ENCODE assay signal across 18 cellular contexts in genomic region chr2:231573698-231574421, GRCh38. TPM values are rescaled to one million over a fixed set of nuclear protein-coding genes. Genes with fewer than 3 reads are reported as not detected.
DNase-seq lines count a peak whose midpoint lies in the region; ATAC-seq, FAIRE-seq and TF ChIP-seq lines count a peak whose summit lies in the region.
"Had no signal": no experiment of that assay in that cellular context is flagged by ENCODE, and none has a peak within 500 bp of the region (broad histone marks: within the 10 kb centered on the region; RNA-seq: fewer than 3 reads in every experiment).

No MANE protein-coding gene starts in this region.

- H3K4ac ChIP-seq in IMR-90 (ENCODE audit: low read depth, low read length) (no peak overlapping the region), H1 (replicated peaks; ENCODE audit: insufficient read length, low read depth, low read length) (peak overlapping the region; percentile 100)

- peaks cover 15% of the 10 kb centered on the region for H3K27me3 ChIP-seq in IMR-90 (ENCODE audit: control insufficient read depth, insufficient read depth, low read length)
- H3K27me3 ChIP-seq in H1 (replicated peaks in 1 of 4; ENCODE audit: control insufficient read depth in 3 of 4, extremely low read depth in 1 of 4, insufficient read depth in 3 of 4, low read length in 3 of 4): no peaks in the 10 kb centered on the region
- no peaks in the 10 kb centered on the region for H3K27me3 ChIP-seq in CD4-positive, alpha-beta T cell (ENCODE audit: control insufficient read depth, insufficient read depth, low read length)

- H3K18ac ChIP-seq in IMR-90 (ENCODE audit: low read depth, low read length): no peak overlapping the region
- H3K18ac ChIP-seq in H1 (ENCODE audit: extremely low read depth, low read length): peak overlapping the region; percentile 99

- no peaks in the 10 kb centered on the region for H4K20me1 ChIP-seq in IMR-90 (ENCODE audit: insufficient read depth, low read length)
- no peaks in the 10 kb centered on the region for H4K20me1 ChIP-seq in H1 (replicated peaks in 1 of 2; ENCODE audit: control insufficient read depth in 1 of 2, insufficient read depth in 2 of 2, low read length in 2 of 2)

- no peaks in the 10 kb centered on the region for H3K9me1 ChIP-seq in IMR-90 (ENCODE audit: insufficient read depth, low read length)

- H3K14ac ChIP-seq in IMR-90 (replicated peaks; ENCODE audit: low read depth, low read length) (no peak overlapping the region), H1 (ENCODE audit: insufficient read length) (peak overlapping the region; percentile 34)

- no peak for TF ChIP-seq POLR2A in A549 (IDR thresholded peaks at IDR 0.05; ENCODE audit: low read length)
- TF ChIP-seq POLR2A in IMR-90 (IDR thresholded peaks at IDR 0.05; ENCODE audit: low read depth, low read length): no peak
- no peak for TF ChIP-seq POLR2A in H1 (IDR thresholded peaks at IDR 0.05; ENCODE audit: control extremely low read depth in 1 of 2, low read depth in 2 of 2, low read length in 2 of 2)

- no peak overlapping the region for H2BK20ac ChIP-seq in IMR-90 (ENCODE audit: low read depth, low read length)
- H2BK20ac ChIP-seq in H1 (ENCODE audit: low read length): peak overlapping the region; percentile 100

- H4K8ac ChIP-seq in IMR-90 (ENCODE audit: low read depth in 2 of 2, low read length in 2 of 2) (no peak overlapping the region), H1 (ENCODE audit: extremely low read depth, insufficient read depth, low read length) (peak overlapping the region; percentile 96)

- H2AK9ac ChIP-seq in IMR-90 (replicated peaks; ENCODE audit: low read depth, low read length, poor library complexity): no peak overlapping the region

- no peak overlapping the region for H3K4me3 Mint-ChIP-seq in mesothelial cell of epicardium
- no peak overlapping the region for H3K4me3 Mint-ChIP-seq in CD4-positive, alpha-beta T cell

- CTCF ChIA-PET in A549 (lab: Yijun Ruan, JAX): interaction anchor here (0.5 to 15.7 kb wide), 6 partner anchors 12 to 161 kb away, joined by 3 to 208 read pairs (median 4); partner anchors contain the start of gene TEX44
- CTCF ChIA-PET in IMR-90 (lab: Yijun Ruan, JAX): no interaction called here
- CTCF ChIA-PET in H1 (lab: Charles Lee; ENCODE audit: partially characterized antibody): interaction anchor here (0.6 to 16.1 kb wide), 8 partner anchors 9 to 102 kb away, joined by 3 to 368 read pairs (median 8); partner anchors contain the start of gene TEX44
- CTCF ChIA-PET in CD4-positive, alpha-beta T cell (lab: Charles Lee): no interaction called here

- H3K23me2 ChIP-seq in H1 (ENCODE audit: low read depth, low read length): peaks cover 1% of the 10 kb centered on the region

- H3K36me3 ChIP-seq in IMR-90 (ENCODE audit: control insufficient read depth, insufficient read depth, low read length) (no peaks in the 10 kb centered on the region), H1 (ENCODE audit: control insufficient read depth in 2 of 4, insufficient read depth in 4 of 4, low read length in 3 of 4) (no peaks in the 10 kb centered on the region)

- FAIRE-seq in A549 (lab: Jason Lieb, UNC) (no peak), H1 (lab: Jason Lieb, UNC) (no peak)
- FAIRE-seq: A204.1 had no signal

- peak overlapping the region; percentile 23 for H2AFZ ChIP-seq in IMR-90 (replicated peaks; ENCODE audit: low read length, poor library complexity)
- H2AFZ ChIP-seq in H1 (ENCODE audit: low read length): no peak overlapping the region

- H2BK15ac ChIP-seq in IMR-90 (ENCODE audit: low read depth, low read length): no peak overlapping the region
- H2BK15ac ChIP-seq in H1 (ENCODE audit: low read length): peak overlapping the region; percentile 100

- BruUV-seq in IMR-90 (replicated peaks; lab: Mats Ljungman, UMichigan): no TSS peak

- TF ChIP-seq CTCF in A549 (IDR thresholded peaks at IDR 0.05) (no peak), IMR-90 (conservative IDR thresholded peaks at IDR 0.05; ENCODE audit: low read depth, low read length) (no peak), H1 (IDR thresholded peaks at IDR 0.05; ENCODE audit: control extremely low read depth in 1 of 3, insufficient read depth in 1 of 3, low read depth in 1 of 3, low read length in 3 of 3) (no peak), mesothelial cell of epicardium (IDR thresholded peaks at IDR 0.05; ENCODE audit: unreplicated experiment) (no peak)
- TF ChIP-seq CTCF in CD4-positive, alpha-beta T cell (IDR thresholded peaks at IDR 0.05): no peak

- peak overlapping the region; percentile 99 for H2BK12ac ChIP-seq in H1 (ENCODE audit: low read depth, low read length)

- intact Hi-C loops in IMR-90 (cut with micrococcal nuclease): no loop called here
- intact Hi-C loops in CD4-positive, alpha-beta T cell (cut with DNase I, micrococcal nuclease): no loop called here

- H3K4me3 ChIP-seq in A549 (no peak overlapping the region), IMR-90 (ENCODE audit: insufficient read depth, low read depth, low read length) (no peak overlapping the region), H1 (ENCODE audit: extremely low read depth in 1 of 4, insufficient read depth in 2 of 4, low read depth in 3 of 4, low read length in 4 of 4) (peak overlapping the region in 1 of 4 experiments; percentile 25; a peak in 1 of 8 replicates)

- no peaks in the 10 kb centered on the region for H3K79me1 ChIP-seq in IMR-90 (ENCODE audit: low read depth in 1 of 2, low read length in 2 of 2)
- H3K79me1 ChIP-seq in H1 (ENCODE audit: low read depth, low read length): no peaks in the 10 kb centered on the region

- H3K9me3 ChIP-seq in A549 (no peaks in the 10 kb centered on the region), IMR-90 (ENCODE audit: control insufficient read depth, insufficient read depth, low read length) (no peaks in the 10 kb centered on the region), H1 (ENCODE audit: insufficient read depth in 2 of 2, low read depth in 1 of 2, low read length in 1 of 2) (no peaks in the 10 kb centered on the region)
- no peaks in the 10 kb centered on the region for H3K9me3 ChIP-seq in CD4-positive, alpha-beta T cell (ENCODE audit: control insufficient read depth, low read length)
- H3K9me3 ChIP-seq: SK-N-SH had no signal

- H3K9me3 Mint-ChIP-seq in mesothelial cell of epicardium: no peaks in the 10 kb centered on the region
- peaks cover 2% of the 10 kb centered on the region for H3K9me3 Mint-ChIP-seq in CD4-positive, alpha-beta T cell

- in situ Hi-C loops in IMR-90 (cut with MboI; ENCODE audit: low sequenced_read_pairs): no loop called here

- dilution Hi-C loops in IMR-90 (cut with HindIII; ENCODE audit: low sequenced_read_pairs, unreplicated experiment): no loop called here

- DNase-seq in A549 (ENCODE audit: low read depth in 1 of 2, low spot score in 1 of 2): no peak
- DNase-seq in IMR-90: no peak
- DNase-seq in H1 (ENCODE audit: low read depth in 1 of 2, low spot score in 2 of 2): no peak
- DNase-seq in mesothelial cell of epicardium (ENCODE audit: low spot score in 2 of 2, unreplicated experiment in 2 of 2): no peak
- DNase-seq in CD4-positive, alpha-beta T cell: no peak
- no peak for DNase-seq in effector CD8-positive, alpha-beta T cell (lab: John Stamatoyannopoulos, UW)
- DNase-seq: DMS53, Karpas-422, NCI-H1417 treated with DMSO at 0.1 percent for 48 hours, NCI-H2029 treated with DMSO at 0.1 percent for 48 hours, NCI-H226, NCI-H526 treated with DMSO at 0.1 percent for 48 hours, Right ventricle myocardium superior, SK-N-SH had no signal

- H3K27ac ChIP-seq in A549 (no peak overlapping the region), IMR-90 (ENCODE audit: insufficient read depth, low read length) (no peak overlapping the region), H1 (ENCODE audit: low read depth, low read length) (peak overlapping the region; percentile 96)
- H3K27ac ChIP-seq in CD4-positive, alpha-beta T cell (ENCODE audit: low read depth, low read length): no peak overlapping the region
- H3K27ac ChIP-seq: HL-60 had no signal

- H3K23ac ChIP-seq in IMR-90 (ENCODE audit: low read depth, low read length): no peak overlapping the region
- H3K23ac ChIP-seq in H1 (ENCODE audit: insufficient read length): no peak overlapping the region

- H3K27ac Mint-ChIP-seq in mesothelial cell of epicardium: peak overlapping the region; percentile 96
- no peak overlapping the region for H3K27ac Mint-ChIP-seq in CD4-positive, alpha-beta T cell

- H3K9ac ChIP-seq in IMR-90 (ENCODE audit: low read depth, low read length): no peak overlapping the region
- 0 out of 7 replicates have a peak overlapping the region, but pooled peaks of 2 of the 4 experiments have one; percentile 40 to 64 for H3K9ac ChIP-seq in H1 (replicated peaks in 1 of 4; ENCODE audit: extremely low read depth in 1 of 4, low read depth in 3 of 4, low read length in 3 of 4)
- H3K9ac ChIP-seq: SK-N-SH had no signal

- WGBS in A549 (ENCODE audit: missing lambda C conversion rate): 84% methylated on average over 12 of the region's 15 CpGs
- WGBS in IMR-90 (ENCODE audit: extremely low coverage in 2 of 2, insufficient read length in 1 of 2), 2 experiments: no CpG with 5 or more reads among the region's 15 CpGs
- 59% methylated on average over 10 of the region's 15 CpGs; no CpG with 5 or more reads in 1 of the 2 experiments for WGBS in H1 (ENCODE audit: extremely low coverage in 1 of 2, insufficient coverage in 1 of 2, insufficient read length in 1 of 2, insufficient replicate concordance in 2 of 2, low coverage in 1 of 2, low lambda C conversion rate in 2 of 2, missing lambda C conversion rate in 1 of 2), 2 experiments

- H3K79me2 ChIP-seq in H1 (ENCODE audit: control insufficient read depth in 1 of 2, insufficient read depth in 2 of 2, low read length in 2 of 2): no peaks in the 10 kb centered on the region

- no peak for TF ChIP-seq RAD21 in A549 (conservative IDR thresholded peaks at IDR 0.05 in 1 of 2, IDR thresholded peaks at IDR 0.05 in 1 of 2)
- no peak for TF ChIP-seq RAD21 in IMR-90 (IDR thresholded peaks at IDR 0.05; ENCODE audit: low read length)
- TF ChIP-seq RAD21 in H1 (IDR thresholded peaks at IDR 0.05 in 1 of 2, conservative IDR thresholded peaks at IDR 0.05 in 1 of 2; ENCODE audit: low read depth in 2 of 2, low read length in 2 of 2): no peak

- H3K4me2 ChIP-seq in A549: no peak overlapping the region
- H3K4me2 ChIP-seq in IMR-90 (ENCODE audit: low read depth, low read length): no peak overlapping the region
- peak overlapping the region; percentile 26 to 55; a peak in 2 of 4 replicates for H3K4me2 ChIP-seq in H1 (ENCODE audit: insufficient read depth in 1 of 2, low read depth in 2 of 2, low read length in 2 of 2)
- H3K4me2 ChIP-seq: SK-N-SH had no signal

- H3K36me3 Mint-ChIP-seq in mesothelial cell of epicardium: no peaks in the 10 kb centered on the region
- no peaks in the 10 kb centered on the region for H3K36me3 Mint-ChIP-seq in CD4-positive, alpha-beta T cell (ENCODE audit: low read depth)

- H3K4me1 ChIP-seq in A549: no peaks in the 10 kb centered on the region
- no peaks in the 10 kb centered on the region for H3K4me1 ChIP-seq in IMR-90 (ENCODE audit: control insufficient read depth, insufficient read depth, low read length)
- H3K4me1 ChIP-seq in H1 (replicated peaks in 1 of 4; ENCODE audit: control insufficient read depth in 3 of 4, insufficient read depth in 4 of 4, low read length in 3 of 4): peaks cover 3 to 41% (median 24%) of the 10 kb centered on the region in 4 experiments

- POLR2A ChIA-PET in A549 (lab: Yijun Ruan, JAX): no interaction called here
- POLR2A ChIA-PET in IMR-90 (lab: Charles Lee; ENCODE audit: unreplicated experiment): interaction anchor here (1.0 kb wide), 1 partner anchor 15 kb away, joined by 3 read pairs; no protein-coding TSS in a partner anchor
- POLR2A ChIA-PET in H1 (lab: Charles Lee; ENCODE audit: partially characterized antibody): interaction anchor here (0.8 to 1.9 kb wide), 8 partner anchors 10 to 40 kb away, joined by 3 to 7 read pairs (median 5); no protein-coding TSS in a partner anchor
- POLR2A ChIA-PET in CD4-positive, alpha-beta T cell (lab: Charles Lee): no interaction called here

- H4K91ac ChIP-seq in IMR-90 (ENCODE audit: insufficient read depth, low read depth, low read length) (no peak overlapping the region), H1 (replicated peaks; ENCODE audit: insufficient read length, low read length) (peak overlapping the region; percentile 100)

- H2BK5ac ChIP-seq in IMR-90 (ENCODE audit: low read depth, low read length, poor library complexity, severe bottlenecking) (no peak overlapping the region), H1 (ENCODE audit: low read depth, low read length) (peak overlapping the region; percentile 98)

- H3K56ac ChIP-seq in IMR-90 (ENCODE audit: extremely low read depth, insufficient read depth, low read length) (no peak overlapping the region), H1 (replicated peaks; ENCODE audit: insufficient read length, low read depth, low read length) (no peak overlapping the region)

- no peaks in the 10 kb centered on the region for H3K27me3 Mint-ChIP-seq in mesothelial cell of epicardium (ENCODE audit: low read depth)
- no peaks in the 10 kb centered on the region for H3K27me3 Mint-ChIP-seq in CD4-positive, alpha-beta T cell

- H4K5ac ChIP-seq in IMR-90 (ENCODE audit: low read depth, low read length) (no peak overlapping the region), H1 (ENCODE audit: insufficient read length, low read depth, low read length) (peak overlapping the region; percentile 100)

- peak; percentile 56 to 74; a peak in 4 of 6 replicates for ATAC-seq in A549
- no peak for ATAC-seq in IMR-90 (ENCODE audit: low read depth)
- ATAC-seq in SK-N-SH treated with all-trans-retinoic acid at 6 μM for 48 hours: no peak
- no peak for ATAC-seq in GM21367 (IDR thresholded peaks at IDR 0.05; ENCODE audit: unreplicated experiment)
- no peak for ATAC-seq in CD4-positive, alpha-beta T cell (ENCODE audit: poor library complexity)

- no peak overlapping the region for H2AK5ac ChIP-seq in IMR-90 (ENCODE audit: low read depth, low read length)
- peak overlapping the region; percentile 98; the same call in 1 of the 2 replicates for H2AK5ac ChIP-seq in H1 (ENCODE audit: low read depth, low read length)

- peaks cover 53% of the 10 kb centered on the region for H3K4me1 Mint-ChIP-seq in mesothelial cell of epicardium
- H3K4me1 Mint-ChIP-seq in CD4-positive, alpha-beta T cell (ENCODE audit: low read depth): no peaks in the 10 kb centered on the region

- TF ChIP-seq EP300 in A549 (IDR thresholded peaks at IDR 0.05): no peak
- TF ChIP-seq EP300 in H1 (IDR thresholded peaks at IDR 0.05; ENCODE audit: borderline replicate concordance in 1 of 2, low read depth in 2 of 2, low read length in 2 of 2): peak in 1 of 2 experiments; percentile 7; a peak in 1 of 3 replicates

- H2BK120ac ChIP-seq in IMR-90 (ENCODE audit: low read depth, low read length) (no peak overlapping the region), H1 (replicated peaks; ENCODE audit: low read depth, low read length) (peak overlapping the region; percentile 100)

RNA-seq across cellular contexts. Expression of gene TEX44, which starts 18.8 kb away (rescaled TPM):
- not detected in 2 replicates for polyA plus RNA-seq in A549 (2011; rRNA removed)
- polyA plus RNA-seq in A549 (2012; cell fraction: cytosol; rRNA removed): not detected in 2 replicates
- not detected in 2 replicates for polyA plus RNA-seq in A549 (2012; cell fraction: nucleus; rRNA removed)
- polyA plus RNA-seq in A549 (2017; fragmentation: RNase III; extraction: RNeasy Plus Mini Kit Qiagen cat#74134 plus additional on column Dnase treatment): not detected in 3 replicates
- polyA minus RNA-seq in A549 (2011; rRNA and poly(A)+ RNA removed): not detected in 2 replicates
- not detected in 2 replicates for total RNA-seq in IMR-90 (2012; rRNA removed)
- not detected in 2 replicates for polyA plus RNA-seq in IMR-90 (2012; rRNA removed)
- polyA plus RNA-seq in IMR-90 (2012; cell fraction: cytosol; rRNA removed): not detected in 2 replicates
- polyA plus RNA-seq in IMR-90 (2012; cell fraction: nucleus; rRNA removed; ENCODE audit: low replicate concordance): not detected in 2 replicates
- total RNA-seq in H1 (2021; fragmentation: NEBNext Ultra II Directional; extraction: Animal tissue kit (Norgen Biotek cat#: 25700)): not detected in 2 replicates
- 0.06 TPM in 1 of 2 replicates, not detected in the other for polyA plus RNA-seq in H1 (2011; rRNA removed)
- polyA plus RNA-seq in H1 (2011; cell fraction: cytosol; rRNA removed): not detected
- polyA plus RNA-seq in H1 (2011; cell fraction: nucleus; rRNA removed): not detected
- not detected in 4 replicates for polyA plus RNA-seq in H1 (2012, experiment 1 of 2)
- polyA plus RNA-seq in H1 (2012, experiment 2 of 2): not detected
- polyA plus RNA-seq in H1 (2013, experiment 1 of 2): not detected
- polyA plus RNA-seq in H1 (2013, experiment 2 of 2): not detected
- not detected in 2 replicates for polyA minus RNA-seq in H1 (2011; rRNA and poly(A)+ RNA removed)
- polyA minus RNA-seq in H1 (2011; cell fraction: cytosol; rRNA and poly(A)+ RNA removed): not detected
- not detected for polyA minus RNA-seq in H1 (2011; cell fraction: nucleus; rRNA and poly(A)+ RNA removed)
- not detected in 3 replicates for total RNA-seq in mesothelial cell of epicardium
- total RNA-seq in CD4-positive, alpha-beta T cell: not detected
- total RNA-seq: Right ventricle myocardium superior had no signal
- polyA plus RNA-seq: SK-N-SH had no signal

RNA-seq across cellular contexts. Expression of gene NMUR1, which starts 43.6 kb away (rescaled TPM):
- polyA plus RNA-seq in A549 (2011; rRNA removed) (0.05 TPM in 1 of 2 replicates, not detected in the other), A549 (2017; fragmentation: RNase III; extraction: RNeasy Plus Mini Kit Qiagen cat#74134 plus additional on column Dnase treatment) (not detected in 3 replicates), IMR-90 (2012; rRNA removed) (not detected in 2 replicates), H1 (2011; rRNA removed) (1.5 and 2.0 TPM in 2 replicates)
- 0.03 TPM in 2 replicates for polyA plus RNA-seq in A549 (2012; cell fraction: cytosol; rRNA removed)
- 0.05 and 0.10 TPM in 2 replicates for polyA plus RNA-seq in A549 (2012; cell fraction: nucleus; rRNA removed)
- polyA minus RNA-seq in A549 (2011; rRNA and poly(A)+ RNA removed): not detected in 2 replicates
- total RNA-seq in IMR-90 (2012; rRNA removed) (not detected in 2 replicates), mesothelial cell of epicardium (0.09 to 0.13 TPM in 2 of 3 replicates, not detected in the other)
- not detected in 2 replicates for polyA plus RNA-seq in IMR-90 (2012; cell fraction: cytosol; rRNA removed)
- polyA plus RNA-seq in IMR-90 (2012; cell fraction: nucleus; rRNA removed; ENCODE audit: low replicate concordance): not detected in 2 replicates
- total RNA-seq in H1 (2021; fragmentation: NEBNext Ultra II Directional; extraction: Animal tissue kit (Norgen Biotek cat#: 25700)): 0.46 and 0.56 TPM in 2 replicates
- polyA plus RNA-seq in H1 (2011; cell fraction: cytosol; rRNA removed): 1.0 TPM
- 1.5 TPM for polyA plus RNA-seq in H1 (2011; cell fraction: nucleus; rRNA removed)
- polyA plus RNA-seq in H1 (2012, experiment 1 of 2): 0.40 to 0.78 TPM (median 0.60 TPM) in 4 replicates
- 0.38 TPM for polyA plus RNA-seq in H1 (2012, experiment 2 of 2)
- polyA plus RNA-seq in H1 (2013, experiment 1 of 2): 0.77 TPM
- polyA plus RNA-seq in H1 (2013, experiment 2 of 2): 0.83 TPM
- polyA minus RNA-seq in H1 (2011; rRNA and poly(A)+ RNA removed): 0.78 and 1.2 TPM in 2 replicates
- polyA minus RNA-seq in H1 (2011; cell fraction: cytosol; rRNA and poly(A)+ RNA removed): 0.44 TPM
- polyA minus RNA-seq in H1 (2011; cell fraction: nucleus; rRNA and poly(A)+ RNA removed): 0.90 TPM
- total RNA-seq in CD4-positive, alpha-beta T cell: under 1 TPM; 0.11 to 0.14 TPM
- polyA plus RNA-seq: SK-N-SH had no signal

Comparison
In these comparisons a context has a peak if more than half of its experiments do, and no peak if none do; other contexts are left out.
1. ATAC-seq: peak in A549 (2 of 2); none in IMR-90 (single experiment), SK-N-SH treated with all-trans-retinoic acid at 6 μM for 48 hours (single experiment), GM21367 (single experiment) and CD4-positive, alpha-beta T cell (single experiment).
2. H3K4me2 ChIP-seq: peak in H1 (2 of 2); none in A549 (single experiment) and IMR-90 (single experiment).
3. CTCF ChIA-PET loops: an anchor here in A549 (0.5 to 15.7 kb wide) and H1 (0.6 to 16.1 kb wide); none called in IMR-90 and CD4-positive, alpha-beta T cell.
4. POLR2A ChIA-PET loops: an anchor here in IMR-90 (1.0 kb wide) and H1 (0.8 to 1.9 kb wide); none called in A549 and CD4-positive, alpha-beta T cell.
5. Of the 18 proteins assayed by ChIP-seq in both H1 and A549: peak only in H1: E2F6 and MAX; only in A549: none; in both: none; in neither: 15; mixed calls (peak in some experiments, not most) for 1.